In the genomic region with DNA sequence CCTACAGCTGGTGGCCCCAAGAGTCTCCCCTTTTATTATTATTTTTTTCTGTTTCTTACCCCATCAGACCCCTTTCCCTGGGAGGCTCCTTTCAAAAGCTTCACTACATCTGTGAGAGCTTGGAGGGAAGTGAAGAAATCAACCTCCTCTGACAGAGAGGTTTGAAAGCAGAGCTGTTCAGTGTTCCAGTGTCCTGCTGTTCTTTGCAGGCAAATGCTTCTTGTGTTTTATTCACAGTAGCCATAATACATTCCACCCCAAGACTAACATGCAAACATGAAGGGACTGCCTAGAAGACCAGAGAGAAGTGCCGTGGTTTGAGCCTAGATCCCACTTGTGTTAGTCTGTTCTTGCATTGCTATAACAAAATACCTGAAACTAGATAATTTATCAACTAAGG, we compare ENCODE assay signal across 10 cellular contexts.
"Had no signal": no experiment of that assay in that cellular context is flagged by ENCODE, and none has a peak within 500 bp of the region (broad histone marks: within the 10 kb centered on the region; RNA-seq: fewer than 3 reads in every experiment).

No MANE protein-coding gene starts in this region.

- H3K4me3 Mint-ChIP-seq: natural killer cell treated with Interleukin-12 subunit alpha and Interleukin-12 subunit beta and Interleukin-15 and Interleukin-18, amount 100 ng/mL, for 72 hours; stimulated activated effector memory CD8-positive, alpha-beta T cell treated with anti-CD3 and anti-CD28 coated beads, Interleukin-12 subunit alpha, Interleukin-12 subunit beta, amount 100 ng/mL, for 72 hours had no signal

- ATAC-seq: natural killer cell treated with Interleukin-12 subunit alpha and Interleukin-12 subunit beta and Interleukin-15 and Interleukin-18, amount 100 ng/mL, for 72 hours; pancreas; stimulated activated effector memory CD8-positive, alpha-beta T cell treated with anti-CD3 and anti-CD28 coated beads, Interleukin-12 subunit alpha, Interleukin-12 subunit beta, amount 100 ng/mL, for 72 hours had no signal

- H3K9me3 ChIP-seq: pancreas, tibial nerve had no signal

- H3K27ac Mint-ChIP-seq: natural killer cell treated with Interleukin-12 subunit alpha and Interleukin-12 subunit beta and Interleukin-15 and Interleukin-18, amount 100 ng/mL, for 72 hours; stimulated activated effector memory CD8-positive, alpha-beta T cell treated with anti-CD3 and anti-CD28 coated beads, Interleukin-12 subunit alpha, Interleukin-12 subunit beta, amount 100 ng/mL, for 72 hours had no signal

- H3K9me3 Mint-ChIP-seq: natural killer cell treated with Interleukin-12 subunit alpha and Interleukin-12 subunit beta and Interleukin-15 and Interleukin-18, amount 100 ng/mL, for 72 hours; stimulated activated effector memory CD8-positive, alpha-beta T cell treated with anti-CD3 and anti-CD28 coated beads, Interleukin-12 subunit alpha, Interleukin-12 subunit beta, amount 100 ng/mL, for 72 hours had no signal

- DNase-seq: activated CD4-positive, alpha-beta T cell treated with anti-CD3 and anti-CD28 coated beads, Interleukin-2, amount 50 U/mL, for 1 hour; activated naive CD4-positive, alpha-beta T cell; activated T-cell treated with anti-CD3 and anti-CD28 coated beads for 4 hours; aorta; dorsolateral prefrontal cortex; mammary epithelial cell; pancreas had no signal

- H3K27ac ChIP-seq: pancreas, tibial nerve had no signal

- H3K27me3 ChIP-seq: dorsolateral prefrontal cortex, pancreas, tibial nerve had no signal

- H3K36me3 Mint-ChIP-seq: natural killer cell treated with Interleukin-12 subunit alpha and Interleukin-12 subunit beta and Interleukin-15 and Interleukin-18, amount 100 ng/mL, for 72 hours; stimulated activated effector memory CD8-positive, alpha-beta T cell treated with anti-CD3 and anti-CD28 coated beads, Interleukin-12 subunit alpha, Interleukin-12 subunit beta, amount 100 ng/mL, for 72 hours had no signal

- H3K4me3 ChIP-seq: dorsolateral prefrontal cortex, pancreas, tibial nerve had no signal

- H3K36me3 ChIP-seq: pancreas, tibial nerve had no signal
